Comparison of ENCODE assay signal across 24 cellular contexts in genomic region chr1:19371226-19372135, GRCh38. TPM values are rescaled to one million over a fixed set of nuclear protein-coding genes. Genes with fewer than 3 reads are reported as not detected.
DNase-seq lines count a peak whose midpoint lies in the region; ATAC-seq and TF ChIP-seq lines count a peak whose summit lies in the region.
"Had no signal": no experiment of that assay in that cellular context is flagged by ENCODE, and none has a peak within 500 bp of the region (broad histone marks: within the 10 kb centered on the region; RNA-seq: fewer than 3 reads in every experiment).

No MANE protein-coding gene starts in this region.

- CTCF ChIA-PET in activated CD8-positive, alpha-beta T cell treated with anti-CD3 and anti-CD28 coated beads for 36 hours (lab: Charles Lee), result interaction anchor here (1.2 to 1.7 kb wide), 2 partner anchors 8 to 210 kb away, joined by 3 to 5 read pairs; no protein-coding TSS in a partner anchor
- CTCF ChIA-PET in activated CD8-positive, alpha-beta T cell treated with anti-CD3 and anti-CD28 coated beads, Interleukin-2, amount 10 ng/mL, durations not matched to agents 7 days and 5 days (lab: Charles Lee), result interaction anchor here (0.9 kb wide), 1 partner anchor 19 kb away, joined by 3 read pairs; no protein-coding TSS in a partner anchor

- no peak overlapping the region for H3K4me3 ChIP-seq in upper lobe of right lung
- no peak overlapping the region for H3K4me3 ChIP-seq in transverse colon
- H3K4me3 ChIP-seq: ascending aorta, esophagus muscularis mucosa, PC-9 had no signal

- no peak for ATAC-seq in activated CD8-positive, alpha-beta T cell treated with anti-CD3 and anti-CD28 coated beads for 36 hours
- ATAC-seq in activated CD8-positive, alpha-beta T cell treated with anti-CD3 and anti-CD28 coated beads, Interleukin-2, amount 10 ng/mL, durations not matched to agents 7 days and 5 days, result no peak
- no peak for ATAC-seq in naive thymus-derived CD8-positive, alpha-beta T cell
- no peak for ATAC-seq in upper lobe of right lung

- no peak overlapping the region for H3K4me3 Mint-ChIP-seq in activated CD8-positive, alpha-beta T cell treated with anti-CD3 and anti-CD28 coated beads for 36 hours
- no peak overlapping the region for H3K4me3 Mint-ChIP-seq in activated CD8-positive, alpha-beta T cell treated with anti-CD3 and anti-CD28 coated beads, Interleukin-2, amount 10 ng/mL, durations not matched to agents 7 days and 5 days
- H3K4me3 Mint-ChIP-seq in IgD-negative memory B cell, result peak overlapping the region in 1 of 4 donors; percentile 47
- H3K4me3 Mint-ChIP-seq in naive thymus-derived CD8-positive, alpha-beta T cell, result no peak overlapping the region
- H3K4me3 Mint-ChIP-seq: activated T-helper 1 cell treated with anti-CD3 and anti-CD28 coated beads, Interleukin-12 subunit alpha, Interleukin-12 subunit beta, Interleukin-2, Interleukin-4 antibody, amounts not matched to agents 30 ng/mL and 10 ng/mL and 1 ng/mL, durations not matched to agents 14 hours and 24 hours and 36 hours; dendritic cell treated with granulocyte-macrophage colony-stimulating factor and Interleukin-4, amounts not matched to agents 40 ng/mL and 50 ng/mL, for 4 days; memory B cell had no signal

- H3K27ac ChIP-seq in upper lobe of right lung (peak overlapping the region; percentile 15), transverse colon (no peak overlapping the region)
- H3K27ac ChIP-seq: ascending aorta, PC-9 had no signal

- TF ChIP-seq EP300 in transverse colon (IDR thresholded peaks at IDR 0.05; ENCODE audit: low read depth), result no peak

- H3K36me3 Mint-ChIP-seq in activated CD8-positive, alpha-beta T cell treated with anti-CD3 and anti-CD28 coated beads for 36 hours (ENCODE audit: low read depth), result peaks cover 6% of the 10 kb centered on the region
- peaks cover 19% of the 10 kb centered on the region for H3K36me3 Mint-ChIP-seq in activated CD8-positive, alpha-beta T cell treated with anti-CD3 and anti-CD28 coated beads, Interleukin-2, amount 10 ng/mL, durations not matched to agents 7 days and 5 days (ENCODE audit: low read depth)
- no peaks in the 10 kb centered on the region for H3K36me3 Mint-ChIP-seq in IgD-negative memory B cell
- peaks cover 0 to 54% (median 0%) of the 10 kb centered on the region in 3 donors for H3K36me3 Mint-ChIP-seq in naive thymus-derived CD8-positive, alpha-beta T cell

- H3K9me3 Mint-ChIP-seq in activated CD8-positive, alpha-beta T cell treated with anti-CD3 and anti-CD28 coated beads for 36 hours, result no peaks in the 10 kb centered on the region
- H3K9me3 Mint-ChIP-seq in activated CD8-positive, alpha-beta T cell treated with anti-CD3 and anti-CD28 coated beads, Interleukin-2, amount 10 ng/mL, durations not matched to agents 7 days and 5 days (ENCODE audit: insufficient read depth), result no peaks in the 10 kb centered on the region
- H3K9me3 Mint-ChIP-seq in IgD-negative memory B cell, result no peaks in the 10 kb centered on the region
- H3K9me3 Mint-ChIP-seq in naive thymus-derived CD8-positive, alpha-beta T cell, result no peaks in the 10 kb centered on the region
- H3K9me3 Mint-ChIP-seq: activated T-helper 1 cell treated with anti-CD3 and anti-CD28 coated beads, Interleukin-12 subunit alpha, Interleukin-12 subunit beta, Interleukin-2, Interleukin-4 antibody, amounts not matched to agents 30 ng/mL and 10 ng/mL and 1 ng/mL, durations not matched to agents 14 hours and 24 hours and 36 hours; CD8-positive, alpha-beta memory T cell; dendritic cell treated with granulocyte-macrophage colony-stimulating factor and Interleukin-4, amounts not matched to agents 40 ng/mL and 50 ng/mL, for 4 days; memory B cell had no signal

- no peak for DNase-seq in activated CD8-positive, alpha-beta T cell treated with anti-CD3 and anti-CD28 coated beads for 36 hours
- DNase-seq in activated CD8-positive, alpha-beta T cell treated with anti-CD3 and anti-CD28 coated beads, Interleukin-2, amount 10 ng/mL, durations not matched to agents 7 days and 5 days, result no peak
- no peak for DNase-seq in naive thymus-derived CD8-positive, alpha-beta T cell
- no peak for DNase-seq in upper lobe of right lung
- DNase-seq in transverse colon, result no peak
- DNase-seq in iPS-NIHi7 (ENCODE audit: extremely low spot score), result no peak
- no peak for DNase-seq in activated effector memory CD4-positive, alpha-beta T cell treated with Interleukin-2 at 50 U/mL for 16 hours
- DNase-seq: activated CD4-positive, alpha-beta T cell treated with anti-CD3 and anti-CD28 coated beads, Interleukin-2, amount 50 U/mL, for 1 hour; activated naive CD4-positive, alpha-beta T cell treated with anti-CD3 and anti-CD28 coated beads, Interleukin-2, amount 50 U/mL, for 16 hours; CD8-positive, alpha-beta memory T cell; DMS 273 treated with DMSO at 0.1 percent for 48 hours; H7; NCI-H1092; NCI-H1694 treated with DMSO at 0.1 percent for 48 hours; NCI-H510A treated with DMSO at 0.1 percent for 48 hours; PC-9; stimulated activated CD8-positive, alpha-beta memory T cell treated with anti-CD3 and anti-CD28 coated beads, Interleukin-4, amount 100 ng/mL, for 48 hours; T-helper 9 cell had no signal

- peak overlapping the region; percentile 60 for H3K27ac Mint-ChIP-seq in activated CD8-positive, alpha-beta T cell treated with anti-CD3 and anti-CD28 coated beads for 36 hours
- no peak overlapping the region for H3K27ac Mint-ChIP-seq in activated CD8-positive, alpha-beta T cell treated with anti-CD3 and anti-CD28 coated beads, Interleukin-2, amount 10 ng/mL, durations not matched to agents 7 days and 5 days
- peak overlapping the region in 2 of 3 donors; percentile 80 to 83 for H3K27ac Mint-ChIP-seq in IgD-negative memory B cell
- H3K27ac Mint-ChIP-seq in naive thymus-derived CD8-positive, alpha-beta T cell, result peak overlapping the region in 6 of 10 donors; percentile 15 to 85 (median 72)
- H3K27ac Mint-ChIP-seq: memory B cell had no signal

- 86 to 95% methylated on average over 10 to 23 of the region's 23 CpGs for WGBS in transverse colon (ENCODE audit: low coverage in 1 of 2), 2 donors

- peaks cover 30% of the 10 kb centered on the region for H3K4me1 Mint-ChIP-seq in activated CD8-positive, alpha-beta T cell treated with anti-CD3 and anti-CD28 coated beads for 36 hours (ENCODE audit: low read depth)
- peaks cover 3% of the 10 kb centered on the region for H3K4me1 Mint-ChIP-seq in activated CD8-positive, alpha-beta T cell treated with anti-CD3 and anti-CD28 coated beads, Interleukin-2, amount 10 ng/mL, durations not matched to agents 7 days and 5 days (ENCODE audit: low read depth)
- H3K4me1 Mint-ChIP-seq in IgD-negative memory B cell, result peaks cover 0 to 2% (median 0%) of the 10 kb centered on the region in 3 donors
- H3K4me1 Mint-ChIP-seq in naive thymus-derived CD8-positive, alpha-beta T cell, result peaks cover 11 to 69% (median 26%) of the 10 kb centered on the region in 4 donors

- no peaks in the 10 kb centered on the region for H3K9me3 ChIP-seq in upper lobe of right lung
- no peaks in the 10 kb centered on the region for H3K9me3 ChIP-seq in transverse colon
- H3K9me3 ChIP-seq: ascending aorta, esophagus muscularis mucosa had no signal

- in situ Hi-C loops in transverse colon (cut with MboI; ENCODE audit: low pct_ligation_motif_present in 1 of 4, low pct_unique_long_range_greater_than_20kb in 1 of 4, low sequenced_read_pairs in 3 of 4), result no loop called here

- H3K4me1 ChIP-seq in upper lobe of right lung, result peaks cover 37% of the 10 kb centered on the region
- H3K4me1 ChIP-seq in transverse colon, result peaks cover 0 to 24% (median 15%) of the 10 kb centered on the region in 4 donors

- intact Hi-C loops in activated CD8-positive, alpha-beta T cell treated with anti-CD3 and anti-CD28 coated beads for 36 hours (cut with micrococcal nuclease), result no loop called here
- intact Hi-C loops in upper lobe of right lung (cut with DNase I), result no loop called here
- intact Hi-C loops in transverse colon (cut with DNase I; ENCODE audit: low total_unique reads), result no loop called here

- no peaks in the 10 kb centered on the region for H3K27me3 Mint-ChIP-seq in activated CD8-positive, alpha-beta T cell treated with anti-CD3 and anti-CD28 coated beads for 36 hours
- H3K27me3 Mint-ChIP-seq in activated CD8-positive, alpha-beta T cell treated with anti-CD3 and anti-CD28 coated beads, Interleukin-2, amount 10 ng/mL, durations not matched to agents 7 days and 5 days (ENCODE audit: low read depth), result no peaks in the 10 kb centered on the region
- no peaks in the 10 kb centered on the region for H3K27me3 Mint-ChIP-seq in IgD-negative memory B cell
- H3K27me3 Mint-ChIP-seq in naive thymus-derived CD8-positive, alpha-beta T cell, result no peaks in the 10 kb centered on the region
- H3K27me3 Mint-ChIP-seq: CD8-positive, alpha-beta memory T cell; dendritic cell treated with granulocyte-macrophage colony-stimulating factor and Interleukin-4, amounts not matched to agents 40 ng/mL and 50 ng/mL, for 4 days; memory B cell had no signal

- H3K27me3 ChIP-seq in upper lobe of right lung (no peaks in the 10 kb centered on the region), transverse colon (no peaks in the 10 kb centered on the region)
- H3K27me3 ChIP-seq: ascending aorta, esophagus muscularis mucosa had no signal

- POLR2A ChIA-PET in activated CD8-positive, alpha-beta T cell treated with anti-CD3 and anti-CD28 coated beads for 36 hours (lab: Charles Lee), result no interaction called here
- POLR2A ChIA-PET in activated CD8-positive, alpha-beta T cell treated with anti-CD3 and anti-CD28 coated beads, Interleukin-2, amount 10 ng/mL, durations not matched to agents 7 days and 5 days (lab: Charles Lee), result no interaction called here
- POLR2A ChIA-PET in naive thymus-derived CD8-positive, alpha-beta T cell (lab: Charles Lee), result no interaction called here

- no peak for TF ChIP-seq POLR2A in transverse colon (IDR thresholded peaks at IDR 0.05)

- H3K36me3 ChIP-seq in upper lobe of right lung (peaks cover 39% of the 10 kb centered on the region), transverse colon (peaks cover 0 to 5% (median 0%) of the 10 kb centered on the region in 4 donors)

- TF ChIP-seq CTCF in activated CD8-positive, alpha-beta T cell treated with anti-CD3 and anti-CD28 coated beads for 36 hours (IDR thresholded peaks at IDR 0.05), result no peak
- TF ChIP-seq CTCF in upper lobe of right lung (IDR thresholded peaks at IDR 0.05) (no peak), transverse colon (IDR thresholded peaks at IDR 0.05) (no peak)

RNA-seq across cellular contexts. Expression of gene SLC66A1, which starts 59.4 kb away (rescaled TPM):
- 1 to 10 TPM; 3.6 TPM for total RNA-seq in activated CD8-positive, alpha-beta T cell treated with anti-CD3 and anti-CD28 coated beads for 36 hours
- 1 to 10 TPM; 4.0 to 5.3 TPM for total RNA-seq in activated CD8-positive, alpha-beta T cell treated with anti-CD3 and anti-CD28 coated beads, Interleukin-2, amount 10 ng/mL, durations not matched to agents 7 days and 5 days
- polyA plus RNA-seq in IgD-negative memory B cell, result 12.7 TPM
- total RNA-seq in naive thymus-derived CD8-positive, alpha-beta T cell, result 1 to 10 TPM; 4.8 to 6.4 TPM
- polyA plus RNA-seq in naive thymus-derived CD8-positive, alpha-beta T cell, result 1 to 10 TPM; 3.1 to 4.3 (median 3.7) TPM
- total RNA-seq in upper lobe of right lung (20.9 TPM), transverse colon (10 to 100 TPM; 19.1 to 53.9 (median 35.3) TPM)

RNA-seq across cellular contexts. Expression of gene AKR7A2, which starts 59.5 kb away (rescaled TPM):
- total RNA-seq in activated CD8-positive, alpha-beta T cell treated with anti-CD3 and anti-CD28 coated beads for 36 hours, result 10 to 100 TPM; 42.9 to 43.4 TPM
- total RNA-seq in activated CD8-positive, alpha-beta T cell treated with anti-CD3 and anti-CD28 coated beads, Interleukin-2, amount 10 ng/mL, durations not matched to agents 7 days and 5 days, result 10 to 100 TPM; 46.3 to 50.6 TPM
- polyA plus RNA-seq in IgD-negative memory B cell, result 87.9 TPM
- 10 to 100 TPM; 24.8 to 27.7 TPM for total RNA-seq in naive thymus-derived CD8-positive, alpha-beta T cell
- polyA plus RNA-seq in naive thymus-derived CD8-positive, alpha-beta T cell, result 100 to 1,000 TPM in 2 of 3 donors, 10 to 100 TPM in 1; 99.3 to 116 (median 115) TPM
- total RNA-seq in upper lobe of right lung (39.1 TPM), transverse colon (100 to 1,000 TPM in 2 of 4 donors, 10 to 100 TPM in 2; 64.7 to 169 (median 112) TPM)
